ENCODE assay signal across 2 cellular contexts in the genomic region with DNA sequence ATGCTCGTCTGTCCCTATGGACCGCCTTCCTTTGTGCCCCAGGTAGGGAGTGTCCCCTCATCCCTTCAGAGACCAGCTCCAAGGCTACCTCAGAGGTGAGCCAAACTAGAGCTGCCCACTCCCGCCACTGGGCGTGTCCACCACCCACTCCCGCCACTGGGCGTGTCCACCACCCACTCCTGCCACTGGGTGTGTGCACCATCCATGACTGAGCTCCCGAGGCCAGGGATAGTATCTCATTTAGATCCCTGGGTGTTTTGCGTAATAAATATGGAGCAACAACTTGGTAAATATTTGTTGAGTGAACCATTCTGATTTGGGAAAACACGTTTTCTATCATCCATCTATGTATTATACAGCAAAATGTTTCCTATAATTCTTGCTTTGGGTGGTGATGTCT.
A peak's percentile ranks its signal among the peaks of the same experiment; 100 is the strongest.
TF ChIP-seq lines count a peak whose summit lies in the region.

No MANE protein-coding gene starts in this region.

TF ChIP-seq in A549, 52 proteins besides CTCF, POLR2A, EP300 and RAD21:
- TF ChIP-seq, protein P1, sequence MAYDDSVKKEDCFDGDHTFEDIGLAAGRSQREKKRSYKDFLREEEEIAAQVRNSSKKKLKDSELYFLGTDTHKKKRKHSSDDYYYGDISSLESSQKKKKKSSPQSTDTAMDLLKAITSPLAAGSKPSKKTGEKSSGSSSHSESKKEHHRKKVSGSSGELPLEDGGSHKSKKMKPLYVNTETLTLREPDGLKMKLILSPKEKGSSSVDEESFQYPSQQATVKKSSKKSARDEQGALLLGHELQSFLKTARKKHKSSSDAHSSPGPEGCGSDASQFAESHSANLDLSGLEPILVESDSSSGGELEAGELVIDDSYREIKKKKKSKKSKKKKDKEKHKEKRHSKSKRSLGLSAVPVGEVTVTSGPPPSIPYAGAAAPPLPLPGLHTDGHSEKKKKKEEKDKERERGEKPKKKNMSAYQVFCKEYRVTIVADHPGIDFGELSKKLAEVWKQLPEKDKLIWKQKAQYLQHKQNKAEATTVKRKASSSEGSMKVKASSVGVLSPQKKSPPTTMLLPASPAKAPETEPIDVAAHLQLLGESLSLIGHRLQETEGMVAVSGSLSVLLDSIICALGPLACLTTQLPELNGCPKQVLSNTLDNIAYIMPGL (CRISPR knock-in tag; IDR thresholded peaks at IDR 0.05; ENCODE audit: borderline replicate concordance): no peak
- TF ChIP-seq FOSL2 (IDR thresholded peaks at IDR 0.05) (no peak), FOSL2 (CRISPR knock-in tag; IDR thresholded peaks at IDR 0.05) (peak; percentile 30), POLR2AphosphoS2 (conservative IDR thresholded peaks at IDR 0.05; ENCODE audit: low read length) (no peak), CEBPB (IDR thresholded peaks at IDR 0.05) (peak; percentile 69 to 83; a peak in 3 of 4 replicates), JUNB (IDR thresholded peaks at IDR 0.05) (0 out of 2 replicates have a peak, but pooled peaks have one; percentile 13), EHMT2 (IDR thresholded peaks at IDR 0.05; ENCODE audit: low read depth) (no peak)
- TF ChIP-seq, protein P2, sequence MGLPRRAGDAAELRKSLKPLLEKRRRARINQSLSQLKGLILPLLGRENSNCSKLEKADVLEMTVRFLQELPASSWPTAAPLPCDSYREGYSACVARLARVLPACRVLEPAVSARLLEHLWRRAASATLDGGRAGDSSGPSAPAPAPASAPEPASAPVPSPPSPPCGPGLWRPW (IDR thresholded peaks at IDR 0.05): peak; percentile 48; the same call in 1 of the 2 replicates

TF ChIP-seq in K562, 482 proteins besides CTCF, POLR2A, EP300 and RAD21:
- TF ChIP-seq, protein P3, sequence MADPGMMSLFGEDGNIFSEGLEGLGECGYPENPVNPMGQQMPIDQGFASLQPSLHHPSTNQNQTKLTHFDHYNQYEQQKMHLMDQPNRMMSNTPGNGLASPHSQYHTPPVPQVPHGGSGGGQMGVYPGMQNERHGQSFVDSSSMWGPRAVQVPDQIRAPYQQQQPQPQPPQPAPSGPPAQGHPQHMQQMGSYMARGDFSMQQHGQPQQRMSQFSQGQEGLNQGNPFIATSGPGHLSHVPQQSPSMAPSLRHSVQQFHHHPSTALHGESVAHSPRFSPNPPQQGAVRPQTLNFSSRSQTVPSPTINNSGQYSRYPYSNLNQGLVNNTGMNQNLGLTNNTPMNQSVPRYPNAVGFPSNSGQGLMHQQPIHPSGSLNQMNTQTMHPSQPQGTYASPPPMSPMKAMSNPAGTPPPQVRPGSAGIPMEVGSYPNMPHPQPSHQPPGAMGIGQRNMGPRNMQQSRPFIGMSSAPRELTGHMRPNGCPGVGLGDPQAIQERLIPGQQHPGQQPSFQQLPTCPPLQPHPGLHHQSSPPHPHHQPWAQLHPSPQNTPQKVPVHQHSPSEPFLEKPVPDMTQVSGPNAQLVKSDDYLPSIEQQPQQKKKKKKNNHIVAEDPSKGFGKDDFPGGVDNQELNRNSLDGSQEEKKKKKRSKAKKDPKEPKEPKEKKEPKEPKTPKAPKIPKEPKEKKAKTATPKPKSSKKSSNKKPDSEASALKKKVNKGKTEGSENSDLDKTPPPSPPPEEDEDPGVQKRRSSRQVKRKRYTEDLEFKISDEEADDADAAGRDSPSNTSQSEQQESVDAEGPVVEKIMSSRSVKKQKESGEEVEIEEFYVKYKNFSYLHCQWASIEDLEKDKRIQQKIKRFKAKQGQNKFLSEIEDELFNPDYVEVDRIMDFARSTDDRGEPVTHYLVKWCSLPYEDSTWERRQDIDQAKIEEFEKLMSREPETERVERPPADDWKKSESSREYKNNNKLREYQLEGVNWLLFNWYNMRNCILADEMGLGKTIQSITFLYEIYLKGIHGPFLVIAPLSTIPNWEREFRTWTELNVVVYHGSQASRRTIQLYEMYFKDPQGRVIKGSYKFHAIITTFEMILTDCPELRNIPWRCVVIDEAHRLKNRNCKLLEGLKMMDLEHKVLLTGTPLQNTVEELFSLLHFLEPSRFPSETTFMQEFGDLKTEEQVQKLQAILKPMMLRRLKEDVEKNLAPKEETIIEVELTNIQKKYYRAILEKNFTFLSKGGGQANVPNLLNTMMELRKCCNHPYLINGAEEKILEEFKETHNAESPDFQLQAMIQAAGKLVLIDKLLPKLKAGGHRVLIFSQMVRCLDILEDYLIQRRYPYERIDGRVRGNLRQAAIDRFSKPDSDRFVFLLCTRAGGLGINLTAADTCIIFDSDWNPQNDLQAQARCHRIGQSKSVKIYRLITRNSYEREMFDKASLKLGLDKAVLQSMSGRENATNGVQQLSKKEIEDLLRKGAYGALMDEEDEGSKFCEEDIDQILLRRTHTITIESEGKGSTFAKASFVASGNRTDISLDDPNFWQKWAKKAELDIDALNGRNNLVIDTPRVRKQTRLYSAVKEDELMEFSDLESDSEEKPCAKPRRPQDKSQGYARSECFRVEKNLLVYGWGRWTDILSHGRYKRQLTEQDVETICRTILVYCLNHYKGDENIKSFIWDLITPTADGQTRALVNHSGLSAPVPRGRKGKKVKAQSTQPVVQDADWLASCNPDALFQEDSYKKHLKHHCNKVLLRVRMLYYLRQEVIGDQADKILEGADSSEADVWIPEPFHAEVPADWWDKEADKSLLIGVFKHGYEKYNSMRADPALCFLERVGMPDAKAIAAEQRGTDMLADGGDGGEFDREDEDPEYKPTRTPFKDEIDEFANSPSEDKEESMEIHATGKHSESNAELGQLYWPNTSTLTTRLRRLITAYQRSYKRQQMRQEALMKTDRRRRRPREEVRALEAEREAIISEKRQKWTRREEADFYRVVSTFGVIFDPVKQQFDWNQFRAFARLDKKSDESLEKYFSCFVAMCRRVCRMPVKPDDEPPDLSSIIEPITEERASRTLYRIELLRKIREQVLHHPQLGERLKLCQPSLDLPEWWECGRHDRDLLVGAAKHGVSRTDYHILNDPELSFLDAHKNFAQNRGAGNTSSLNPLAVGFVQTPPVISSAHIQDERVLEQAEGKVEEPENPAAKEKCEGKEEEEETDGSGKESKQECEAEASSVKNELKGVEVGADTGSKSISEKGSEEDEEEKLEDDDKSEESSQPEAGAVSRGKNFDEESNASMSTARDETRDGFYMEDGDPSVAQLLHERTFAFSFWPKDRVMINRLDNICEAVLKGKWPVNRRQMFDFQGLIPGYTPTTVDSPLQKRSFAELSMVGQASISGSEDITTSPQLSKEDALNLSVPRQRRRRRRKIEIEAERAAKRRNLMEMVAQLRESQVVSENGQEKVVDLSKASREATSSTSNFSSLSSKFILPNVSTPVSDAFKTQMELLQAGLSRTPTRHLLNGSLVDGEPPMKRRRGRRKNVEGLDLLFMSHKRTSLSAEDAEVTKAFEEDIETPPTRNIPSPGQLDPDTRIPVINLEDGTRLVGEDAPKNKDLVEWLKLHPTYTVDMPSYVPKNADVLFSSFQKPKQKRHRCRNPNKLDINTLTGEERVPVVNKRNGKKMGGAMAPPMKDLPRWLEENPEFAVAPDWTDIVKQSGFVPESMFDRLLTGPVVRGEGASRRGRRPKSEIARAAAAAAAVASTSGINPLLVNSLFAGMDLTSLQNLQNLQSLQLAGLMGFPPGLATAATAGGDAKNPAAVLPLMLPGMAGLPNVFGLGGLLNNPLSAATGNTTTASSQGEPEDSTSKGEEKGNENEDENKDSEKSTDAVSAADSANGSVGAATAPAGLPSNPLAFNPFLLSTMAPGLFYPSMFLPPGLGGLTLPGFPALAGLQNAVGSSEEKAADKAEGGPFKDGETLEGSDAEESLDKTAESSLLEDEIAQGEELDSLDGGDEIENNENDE (IDR thresholded peaks at IDR 0.05; ENCODE audit: low read depth, low read length): no peak
- TF ChIP-seq EGR1 (conservative IDR thresholded peaks at IDR 0.05) (peak; percentile 81), ZFP36 (IDR thresholded peaks at IDR 0.05; ENCODE audit: low read depth, low read length, partially characterized antibody) (no peak)
